Comparison of ENCODE assay signal across 1 cellular context in the genomic region with DNA sequence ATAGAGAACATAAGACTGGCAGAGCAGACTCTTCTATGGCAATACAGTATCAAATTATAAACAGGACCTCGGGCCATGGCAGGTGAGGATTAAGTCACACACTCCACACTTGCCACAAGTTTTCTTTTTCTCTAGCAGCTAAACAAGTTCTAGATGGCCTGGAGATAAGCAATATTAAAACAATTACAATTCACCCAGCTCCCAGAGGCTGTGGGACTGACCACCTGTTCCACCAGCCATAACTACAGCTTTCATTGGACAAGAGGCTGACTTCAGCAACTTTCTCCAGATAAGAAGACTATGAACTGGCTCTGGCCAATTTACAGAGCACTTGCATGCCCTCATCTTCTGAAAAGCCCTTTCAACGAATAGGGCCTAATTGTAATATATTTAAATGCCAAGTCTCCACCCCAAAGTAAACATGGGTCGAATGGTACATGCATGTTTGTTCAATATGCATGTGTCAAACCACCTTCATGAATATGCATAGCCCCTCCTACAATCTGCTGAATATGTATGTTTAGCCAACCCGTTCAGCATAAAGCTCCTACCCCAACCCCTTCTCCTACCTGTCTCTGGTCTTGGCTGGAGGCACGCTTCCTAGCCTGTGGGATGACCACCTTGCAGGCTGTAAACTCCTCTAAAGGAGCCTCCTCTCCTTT.
TF ChIP-seq lines count a peak whose summit lies in the region.

No MANE protein-coding gene starts in this region.

TF ChIP-seq in HCT116, 20 proteins besides CTCF, POLR2A, EP300 and RAD21 (continued from another document):
- TF ChIP-seq YY1 (IDR thresholded peaks at IDR 0.05; ENCODE audit: extremely low read depth, insufficient replicate concordance, low read depth, low read length) = no peak
- TF ChIP-seq JUND (IDR thresholded peaks at IDR 0.05) = no peak
